In genomic region chr19:5983367-5983955, GRCh38 we compare ENCODE assay signal across 12 cellular contexts. TPM values are rescaled to one million over a fixed set of nuclear protein-coding genes. Genes with fewer than 3 reads are reported as not detected.
DNase-seq lines count a peak whose midpoint lies in the region; ATAC-seq lines count a peak whose summit lies in the region.
"Had no signal": no experiment of that assay in that cellular context is flagged by ENCODE, and none has a peak within 500 bp of the region (broad histone marks: within the 10 kb centered on the region; RNA-seq: fewer than 3 reads in every experiment).

No MANE protein-coding gene starts in this region.

- 29 to 31% methylated on average over 14 of the region's 14 CpGs for WGBS in GM23248 (ENCODE audit: low coverage in 1 of 2, low lambda C conversion rate in 2 of 2, missing lambda C conversion rate in 2 of 2), 2 experiments

- intact Hi-C loops in activated T-helper 1 cell treated with anti-CD3 and anti-CD28 coated beads, Interleukin-12 subunit alpha, Interleukin-12 subunit beta, Interleukin-2, Interleukin-4 antibody, amounts not matched to agents 30 ng/mL and 10 ng/mL and 1 ng/mL, durations not matched to agents 14 hours and 24 hours and 36 hours (cut with micrococcal nuclease) = no loop called here

- peak overlapping the region; percentile 52 for H2AFZ ChIP-seq in GM23248

- DNase-seq in GM23248 (peak; percentile 65), left lobe of liver (ENCODE audit: low spot score) (peak; percentile 59), UCSD-AML1 (lab: John Stamatoyannopoulos, UW; ENCODE audit: unreplicated experiment) (no peak), NCI-H526 treated with DMSO at 0.1 percent for 48 hours (lab: John Stamatoyannopoulos, UW) (no peak)
- DNase-seq in activated T-helper 1 cell treated with anti-CD3 and anti-CD28 coated beads, Interleukin-12 subunit alpha, Interleukin-12 subunit beta, Interleukin-2, Interleukin-4 antibody, amounts not matched to agents 30 ng/mL and 10 ng/mL and 1 ng/mL, durations not matched to agents 14 hours and 24 hours and 36 hours (ENCODE audit: low spot score) = no peak
- DNase-seq in activated CD4-positive, CD25-positive, alpha-beta regulatory T cell (lab: John Stamatoyannopoulos, UW) = no peak
- DNase-seq: activated effector memory CD4-positive, alpha-beta T cell treated with Interleukin-2 at 50 U/mL for 16 hours; Caco-2; mucosa of descending colon; NCI-H446 had no signal

- H3K4me3 ChIP-seq in BLaER1 = no peak overlapping the region
- H3K4me3 ChIP-seq in GM23248 = peak overlapping the region; percentile 16; the same call in 1 of the 2 replicates
- H3K4me3 ChIP-seq: esophagus muscularis mucosa, mucosa of descending colon had no signal

- no peaks in the 10 kb centered on the region for H3K9me3 ChIP-seq in BLaER1
- no peaks in the 10 kb centered on the region for H3K9me3 ChIP-seq in GM23248 (ENCODE audit: low read depth)
- H3K9me3 ChIP-seq: Caco-2, esophagus muscularis mucosa, mucosa of descending colon had no signal

- in situ Hi-C loops in GM23248 (cut with MboI) = no loop called here

- H3K27ac ChIP-seq in BLaER1 (no peak overlapping the region), GM23248 (peak overlapping the region; percentile 23; the same call in 1 of the 2 replicates)
- H3K27ac ChIP-seq: esophagus muscularis mucosa had no signal

- peaks cover 2% of the 10 kb centered on the region for H3K36me3 Mint-ChIP-seq in activated T-helper 1 cell treated with anti-CD3 and anti-CD28 coated beads, Interleukin-12 subunit alpha, Interleukin-12 subunit beta, Interleukin-2, Interleukin-4 antibody, amounts not matched to agents 30 ng/mL and 10 ng/mL and 1 ng/mL, durations not matched to agents 14 hours and 24 hours and 36 hours (ENCODE audit: low read depth)

- H3K4me2 ChIP-seq in BLaER1 = peak overlapping the region; percentile 66; the same call in 1 of the 2 replicates
- peak overlapping the region; percentile 38 for H3K4me2 ChIP-seq in GM23248 (ENCODE audit: unreplicated experiment)

- H4K20me1 ChIP-seq in BLaER1 (no peaks in the 10 kb centered on the region), GM23248 (ENCODE audit: insufficient read depth) (no peaks in the 10 kb centered on the region)

- H3K9ac ChIP-seq in BLaER1 (no peak overlapping the region), GM23248 (no peak overlapping the region; the same call in 1 of the 2 replicates)

- no peaks in the 10 kb centered on the region for H3K27me3 Mint-ChIP-seq in activated T-helper 1 cell treated with anti-CD3 and anti-CD28 coated beads, Interleukin-12 subunit alpha, Interleukin-12 subunit beta, Interleukin-2, Interleukin-4 antibody, amounts not matched to agents 30 ng/mL and 10 ng/mL and 1 ng/mL, durations not matched to agents 14 hours and 24 hours and 36 hours (ENCODE audit: insufficient read depth)

- H3K27me3 ChIP-seq in BLaER1 = no peaks in the 10 kb centered on the region
- H3K27me3 ChIP-seq in GM23248 (replicated peaks; ENCODE audit: insufficient read depth) = no peaks in the 10 kb centered on the region
- H3K27me3 ChIP-seq: esophagus muscularis mucosa had no signal

- H3K27ac Mint-ChIP-seq in activated T-helper 1 cell treated with anti-CD3 and anti-CD28 coated beads, Interleukin-12 subunit alpha, Interleukin-12 subunit beta, Interleukin-2, Interleukin-4 antibody, amounts not matched to agents 30 ng/mL and 10 ng/mL and 1 ng/mL, durations not matched to agents 14 hours and 24 hours and 36 hours = peak overlapping the region; percentile 55

- ATAC-seq in left lobe of liver = peak; percentile 6
- ATAC-seq: mucosa of descending colon had no signal

- peaks cover 4% of the 10 kb centered on the region for H3F3A ChIP-seq in GM23248 (ENCODE audit: insufficient read depth)

- peaks cover 56% of the 10 kb centered on the region for H3K4me1 Mint-ChIP-seq in activated T-helper 1 cell treated with anti-CD3 and anti-CD28 coated beads, Interleukin-12 subunit alpha, Interleukin-12 subunit beta, Interleukin-2, Interleukin-4 antibody, amounts not matched to agents 30 ng/mL and 10 ng/mL and 1 ng/mL, durations not matched to agents 14 hours and 24 hours and 36 hours (ENCODE audit: low read depth)

- H3K4me3 Mint-ChIP-seq in activated T-helper 1 cell treated with anti-CD3 and anti-CD28 coated beads, Interleukin-12 subunit alpha, Interleukin-12 subunit beta, Interleukin-2, Interleukin-4 antibody, amounts not matched to agents 30 ng/mL and 10 ng/mL and 1 ng/mL, durations not matched to agents 14 hours and 24 hours and 36 hours = no peak overlapping the region

- no peaks in the 10 kb centered on the region for H3K9me3 Mint-ChIP-seq in activated T-helper 1 cell treated with anti-CD3 and anti-CD28 coated beads, Interleukin-12 subunit alpha, Interleukin-12 subunit beta, Interleukin-2, Interleukin-4 antibody, amounts not matched to agents 30 ng/mL and 10 ng/mL and 1 ng/mL, durations not matched to agents 14 hours and 24 hours and 36 hours

- H3K4me1 ChIP-seq in BLaER1 (peaks cover 71% of the 10 kb centered on the region), GM23248 (ENCODE audit: insufficient read depth) (peaks cover 34% of the 10 kb centered on the region)

- H3K36me3 ChIP-seq in BLaER1 (peaks cover 11% of the 10 kb centered on the region), GM23248 (ENCODE audit: low read depth) (no peaks in the 10 kb centered on the region)
- H3K36me3 ChIP-seq: esophagus muscularis mucosa had no signal

- no peaks in the 10 kb centered on the region for H3K9me2 ChIP-seq in GM23248 (ENCODE audit: insufficient read depth)

- peaks cover 18% of the 10 kb centered on the region for H3K79me2 ChIP-seq in GM23248 (ENCODE audit: insufficient read depth)

RNA-seq across cellular contexts. Expression of gene RANBP3, which starts 5.5 kb away (rescaled TPM):
- total RNA-seq in GM23248 (2014; rRNA removed; shearing (Covaris generic)) = 41.8 and 53.5 TPM in 2 replicates
- 50.0 and 51.7 TPM in 2 replicates for polyA plus RNA-seq in GM23248 (2016; fragmentation: Nextera tagmentation; extraction: Ambion mirVana)
- 122 and 126 TPM in 2 replicates for total RNA-seq in activated T-helper 1 cell treated with anti-CD3 and anti-CD28 coated beads, Interleukin-12 subunit alpha, Interleukin-12 subunit beta, Interleukin-2, Interleukin-4 antibody, amounts not matched to agents 30 ng/mL and 10 ng/mL and 1 ng/mL, durations not matched to agents 14 hours and 24 hours and 36 hours
- total RNA-seq in left lobe of liver = 22.8 TPM

Comparison
In these comparisons a context has a peak if more than half of its experiments do, and no peak if none do; other contexts are left out.
1. DNase-seq: peak in GM23248 (single experiment) and left lobe of liver (single experiment); none in activated T-helper 1 cell treated with anti-CD3 and anti-CD28 coated beads, Interleukin-12 subunit alpha, Interleukin-12 subunit beta, Interleukin-2, Interleukin-4 antibody, amounts not matched to agents 30 ng/mL and 10 ng/mL and 1 ng/mL, durations not matched to agents 14 hours and 24 hours and 36 hours (single experiment), UCSD-AML1 (single experiment), activated CD4-positive, CD25-positive, alpha-beta regulatory T cell (0 of 4) and NCI-H526 treated with DMSO at 0.1 percent for 48 hours (single experiment).